Comparison of ENCODE assay signal across 33 cellular contexts in the genomic region with DNA sequence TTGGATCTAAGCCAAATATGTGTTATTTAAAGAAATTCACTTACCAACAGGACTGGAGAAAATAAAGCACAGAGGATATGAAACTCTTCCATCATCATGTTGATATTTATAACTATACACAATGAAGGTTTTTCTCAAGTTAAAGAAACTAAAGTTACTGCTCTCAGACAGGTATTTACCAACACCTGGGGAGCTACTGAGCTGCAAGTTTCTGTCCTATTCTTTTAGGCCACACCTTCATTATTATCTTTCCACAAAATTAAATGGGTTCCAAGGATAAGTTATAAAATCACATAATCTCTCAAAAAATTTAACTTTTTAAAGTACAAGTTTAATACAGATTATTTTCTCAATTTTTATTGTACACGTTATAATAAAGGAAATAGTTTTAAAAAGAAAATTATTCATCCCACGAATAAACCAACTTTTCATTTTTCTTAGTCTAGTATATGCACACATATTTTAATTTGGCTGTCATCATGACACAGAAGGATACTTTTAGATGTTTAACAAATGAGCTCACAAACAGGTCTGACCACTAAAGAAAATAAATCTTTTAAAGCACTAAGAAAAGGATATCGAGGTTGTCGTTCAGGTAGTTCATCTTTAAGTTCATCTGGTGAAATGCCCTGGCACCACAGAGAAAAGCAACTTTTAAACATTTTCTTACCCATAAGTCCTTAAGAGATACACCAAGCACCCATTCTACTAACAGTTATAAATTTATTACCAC. TPM values are rescaled to one million over a fixed set of nuclear protein-coding genes. Genes with fewer than 3 reads are reported as not detected.
DNase-seq lines count a peak whose midpoint lies in the region; ATAC-seq and TF ChIP-seq lines count a peak whose summit lies in the region.
"Had no signal": no experiment of that assay in that cellular context is flagged by ENCODE, and none has a peak within 500 bp of the region (broad histone marks: within the 10 kb centered on the region; RNA-seq: fewer than 3 reads in every experiment).

No MANE protein-coding gene starts in this region.

- peak; percentile 71 for ATAC-seq in RWPE2 (ENCODE audit: low read depth)
- ATAC-seq: activated naive CD4-positive, alpha-beta T cell treated with anti-CD3 and anti-CD28 coated beads, Interleukin-2, amount 50 U/mL, for 72 hours; heart left ventricle; left ventricle myocardium superior; psoas muscle; sciatic nerve had no signal

- H3K9ac ChIP-seq in SK-N-SH, result no peak overlapping the region

- WGBS in esophagus squamous epithelium, 2 donors, result 45 to 70% methylated on average over 4 of the region's 4 CpGs
- WGBS in SK-N-SH (ENCODE audit: low lambda C conversion rate), result 93% methylated on average over 4 of the region's 4 CpGs

- H3K79me2 ChIP-seq in SK-N-SH (ENCODE audit: insufficient read depth), result peaks cover 72% of the 10 kb centered on the region

- H2AFZ ChIP-seq in SK-N-SH (ENCODE audit: low read depth), result no peak overlapping the region

- no peak for TF ChIP-seq POLR2A in esophagus squamous epithelium (IDR thresholded peaks at IDR 0.05)

- no peak for TF ChIP-seq EP300 in SK-N-SH (IDR thresholded peaks at IDR 0.05; ENCODE audit: borderline replicate concordance in 1 of 2, low read depth in 1 of 2, low read length in 1 of 2)

- H3K36me3 ChIP-seq in RWPE2 (ENCODE audit: low read depth), result peaks cover 78% of the 10 kb centered on the region
- H3K36me3 ChIP-seq in esophagus squamous epithelium, result peaks cover 0 to 37% (median 0%) of the 10 kb centered on the region in 3 donors
- H3K36me3 ChIP-seq in SK-N-SH (replicated peaks in 1 of 2; ENCODE audit: control insufficient read depth in 1 of 2, insufficient read depth in 2 of 2, low read length in 1 of 2), result peaks cover 76 to 77% of the 10 kb centered on the region in 2 experiments
- H3K36me3 ChIP-seq: breast epithelium had no signal

- POLR2A ChIA-PET in SK-N-SH (lab: Yijun Ruan, JAX), result no interaction called here

- H3K9me3 ChIP-seq in RWPE2 (ENCODE audit: severe bottlenecking) (no peaks in the 10 kb centered on the region), esophagus squamous epithelium (no peaks in the 10 kb centered on the region), SK-N-SH (no peaks in the 10 kb centered on the region)
- H3K9me3 ChIP-seq: breast epithelium, heart left ventricle, psoas muscle, tibial nerve had no signal

- H3K9me2 ChIP-seq in SK-N-SH, result no peaks in the 10 kb centered on the region

- DNase-seq in SIG-M5 treated with dmso at 0.1 percent for 504 hours (lab: John Stamatoyannopoulos, UW; ENCODE audit: unreplicated experiment) (peak; percentile 9), SIG-M5 (lab: John Stamatoyannopoulos, UW) (no peak), RWPE2 (ENCODE audit: low spot score) (no peak), esophagus squamous epithelium (lab: John Stamatoyannopoulos, UW) (no peak), T1000 (lab: John Stamatoyannopoulos, UW) (no peak), COR-L47 (lab: John Stamatoyannopoulos, UW) (no peak), SK-N-SH (no peak), NCI-H2196 treated with DMSO at 0.1 percent for 48 hours (lab: John Stamatoyannopoulos, UW; ENCODE audit: unreplicated experiment) (no peak)
- DNase-seq: activated CD4-positive, alpha-beta T cell treated with anti-CD3 and anti-CD28 coated beads for 4 hours; activated effector memory CD4-positive, alpha-beta T cell treated with Interleukin-2 at 50 U/mL for 16 hours; CD4-positive, CD25-positive, alpha-beta regulatory T cell; erythroblast; heart left ventricle; islet precursor cell; KG1; left ventricle myocardium superior; naive B cell; NCI-H1417 treated with DMSO at 0.1 percent for 48 hours; NCI-H2081; NCI-H2227 treated with DMSO at 0.1 percent for 48 hours; NCI-H526 treated with DMSO at 0.1 percent for 48 hours; NK-92 treated with Interleukin-12 subunit alpha and Interleukin-12 subunit beta, amount 100 ng/mL, for 24 hours; psoas muscle; SHP77 treated with DMSO at 0.1 percent for 48 hours; stimulated activated CD4-positive, alpha-beta T cell treated with anti-CD3 and anti-CD28 coated beads, Interleukin-12 subunit alpha, Interleukin-12 subunit beta, amount 100 ng/mL, for 4 hours; stimulated activated CD4-positive, alpha-beta T cell treated with anti-CD3 and anti-CD28 coated beads, Interleukin-4, amount 100 ng/mL, for 1 hour; T-helper 9 cell had no signal

- H3K27ac ChIP-seq in RWPE2 (ENCODE audit: poor library complexity, severe bottlenecking) (peak overlapping the region; percentile 65), esophagus squamous epithelium (peak overlapping the region in 3 of 4 donors; percentile 50 to 71 (median 65)), SK-N-SH (ENCODE audit: low read depth in 2 of 2, low read length in 1 of 2) (no peak overlapping the region)
- H3K27ac ChIP-seq: 22Rv1, breast epithelium, heart left ventricle, psoas muscle, tibial nerve, VCaP had no signal

- H3K4me2 ChIP-seq in SK-N-SH, result no peak overlapping the region

- no peak overlapping the region for H3K4me3 ChIP-seq in RWPE2 (ENCODE audit: severe bottlenecking)
- no peak overlapping the region for H3K4me3 ChIP-seq in esophagus squamous epithelium
- H3K4me3 ChIP-seq in SK-N-SH (ENCODE audit: low read depth in 2 of 2, low read length in 1 of 2), result no peak overlapping the region
- H3K4me3 ChIP-seq: breast epithelium, heart left ventricle, psoas muscle, tibial nerve had no signal

- H3K4me1 ChIP-seq in RWPE2 (ENCODE audit: insufficient read depth, poor library complexity, severe bottlenecking), result peaks cover 41% of the 10 kb centered on the region
- peaks cover 0 to 48% (median 0%) of the 10 kb centered on the region in 3 donors for H3K4me1 ChIP-seq in esophagus squamous epithelium
- H3K4me1 ChIP-seq in SK-N-SH (ENCODE audit: control insufficient read depth in 1 of 2, insufficient read depth in 2 of 2, low read depth in 1 of 2, low read length in 1 of 2), result peaks cover 7 to 40% of the 10 kb centered on the region in 2 experiments; a peak in 3 of 4 replicates
- H3K4me1 ChIP-seq: breast epithelium had no signal

- no peak for TF ChIP-seq RAD21 in SK-N-SH (IDR thresholded peaks at IDR 0.05; ENCODE audit: low read length)

- peaks cover 26% of the 10 kb centered on the region; the same call in 1 of the 2 replicates for H4K20me1 ChIP-seq in SK-N-SH (ENCODE audit: insufficient read depth)

- intact Hi-C loops in esophagus squamous epithelium (cut with DNase I), result no loop called here

- H3F3A ChIP-seq in SK-N-SH (replicated peaks; ENCODE audit: insufficient read depth), result peaks cover 17% of the 10 kb centered on the region

- peak; percentile 8 for TF ChIP-seq CTCF in RWPE2 (IDR thresholded peaks at IDR 0.05; ENCODE audit: poor library complexity, severe bottlenecking)
- no peak for TF ChIP-seq CTCF in esophagus squamous epithelium (IDR thresholded peaks at IDR 0.05)
- no peak for TF ChIP-seq CTCF in SK-N-SH (IDR thresholded peaks at IDR 0.05)

- CTCF ChIA-PET in SK-N-SH (lab: Yijun Ruan, JAX), result interaction anchor here (0.6 to 0.8 kb wide), 3 partner anchors 39 to 1522 kb away, joined by 3 read pairs; no protein-coding TSS in a partner anchor

- H3K27me3 ChIP-seq in RWPE2 (ENCODE audit: insufficient read depth, poor library complexity, severe bottlenecking) (no peaks in the 10 kb centered on the region), esophagus squamous epithelium (no peaks in the 10 kb centered on the region), SK-N-SH (ENCODE audit: insufficient read depth) (no peaks in the 10 kb centered on the region)
- H3K27me3 ChIP-seq: breast epithelium, heart left ventricle, tibial nerve had no signal

TF ChIP-seq in SK-N-SH, 30 proteins besides CTCF, POLR2A, EP300 and RAD21 (continues in another document):
- no peak for TF ChIP-seq JUND (IDR thresholded peaks at IDR 0.05)
- TF ChIP-seq, protein P1, sequence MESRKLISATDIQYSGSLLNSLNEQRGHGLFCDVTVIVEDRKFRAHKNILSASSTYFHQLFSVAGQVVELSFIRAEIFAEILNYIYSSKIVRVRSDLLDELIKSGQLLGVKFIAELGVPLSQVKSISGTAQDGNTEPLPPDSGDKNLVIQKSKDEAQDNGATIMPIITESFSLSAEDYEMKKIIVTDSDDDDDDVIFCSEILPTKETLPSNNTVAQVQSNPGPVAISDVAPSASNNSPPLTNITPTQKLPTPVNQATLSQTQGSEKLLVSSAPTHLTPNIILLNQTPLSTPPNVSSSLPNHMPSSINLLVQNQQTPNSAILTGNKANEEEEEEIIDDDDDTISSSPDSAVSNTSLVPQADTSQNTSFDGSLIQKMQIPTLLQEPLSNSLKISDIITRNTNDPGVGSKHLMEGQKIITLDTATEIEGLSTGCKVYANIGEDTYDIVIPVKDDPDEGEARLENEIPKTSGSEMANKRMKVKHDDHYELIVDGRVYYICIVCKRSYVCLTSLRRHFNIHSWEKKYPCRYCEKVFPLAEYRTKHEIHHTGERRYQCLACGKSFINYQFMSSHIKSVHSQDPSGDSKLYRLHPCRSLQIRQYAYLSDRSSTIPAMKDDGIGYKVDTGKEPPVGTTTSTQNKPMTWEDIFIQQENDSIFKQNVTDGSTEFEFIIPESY (IDR thresholded peaks at IDR 0.05; ENCODE audit: borderline replicate concordance, low read depth), result no peak
- TF ChIP-seq NRF1 (IDR thresholded peaks at IDR 0.05; ENCODE audit: low read depth, low read length), result no peak
- no peak for TF ChIP-seq TCF12 (IDR thresholded peaks at IDR 0.05)
- TF ChIP-seq POLR2AphosphoS5 (IDR thresholded peaks at IDR 0.05; ENCODE audit: low read depth, low read length), result no peak
- TF ChIP-seq SMC3 (IDR thresholded peaks at IDR 0.05; ENCODE audit: low read depth, low read length), result no peak
- TF ChIP-seq EZH2phosphoT487 (IDR thresholded peaks at IDR 0.05; ENCODE audit: borderline replicate concordance, low read depth), result no peak

RNA-seq across cellular contexts. Expression of a gene that starts 7.8 kb away (rescaled TPM):
- total RNA-seq in esophagus squamous epithelium, result 10 to 100 TPM; 10.2 to 69.8 (median 36.2) TPM
- 9.4 and 13.5 TPM in 2 replicates for polyA plus RNA-seq in SK-N-SH (2012; rRNA removed)
- 20.0 and 29.7 TPM in 2 replicates for polyA plus RNA-seq in SK-N-SH (2012; cell fraction: cytosol; rRNA removed)
- polyA plus RNA-seq in SK-N-SH (2012; cell fraction: nucleus; rRNA removed), result 6.7 and 14.5 TPM in 2 replicates

RNA-seq across cellular contexts. Expression of a gene that starts 28.7 kb away (rescaled TPM):
- total RNA-seq in esophagus squamous epithelium, result 10 to 100 TPM in 2 of 4 donors, 1 to 10 TPM in 2; 2.5 to 13.9 (median 10.3) TPM
- polyA plus RNA-seq in SK-N-SH (2012; rRNA removed), result 6.4 and 7.7 TPM in 2 replicates
- polyA plus RNA-seq in SK-N-SH (2012; cell fraction: cytosol; rRNA removed), result 9.4 and 9.7 TPM in 2 replicates
- polyA plus RNA-seq in SK-N-SH (2012; cell fraction: nucleus; rRNA removed), result 6.4 and 12.1 TPM in 2 replicates

RNA-seq across cellular contexts. Expression of a gene that starts 39.8 kb away (rescaled TPM):
- total RNA-seq in esophagus squamous epithelium, result 100 to 1,000 TPM in 3 of 4 donors, 10 to 100 TPM in 1; 95.1 to 204 (median 164) TPM
- polyA plus RNA-seq in SK-N-SH (2012; rRNA removed), result 145 and 292 TPM in 2 replicates
- 206 and 275 TPM in 2 replicates for polyA plus RNA-seq in SK-N-SH (2012; cell fraction: cytosol; rRNA removed)
- polyA plus RNA-seq in SK-N-SH (2012; cell fraction: nucleus; rRNA removed), result 41.0 and 57.4 TPM in 2 replicates

Comparison
In these comparisons a context has a peak if more than half of its experiments do, and no peak if none do; other contexts are left out.
1. H3K27ac ChIP-seq: peak in RWPE2 (single experiment) and esophagus squamous epithelium (3 of 4); none in SK-N-SH (0 of 2).